In genomic region chr11:110455718-110456117, GRCh38 we compare ENCODE assay signal across 23 cellular contexts. TPM values are rescaled to one million over a fixed set of nuclear protein-coding genes. Genes with fewer than 3 reads are reported as not detected.
DNase-seq lines count a peak whose midpoint lies in the region; ATAC-seq and TF ChIP-seq lines count a peak whose summit lies in the region.
"Had no signal": no experiment of that assay in that cellular context is flagged by ENCODE, and none has a peak within 500 bp of the region (broad histone marks: within the 10 kb centered on the region; RNA-seq: fewer than 3 reads in every experiment).

No MANE protein-coding gene starts in this region.

- no peak for TF ChIP-seq EP300 in sigmoid colon (IDR thresholded peaks at IDR 0.05)

- TF ChIP-seq CTCF in natural killer cell (IDR thresholded peaks at IDR 0.05), result no peak
- TF ChIP-seq CTCF in omental fat pad (IDR thresholded peaks at IDR 0.05), result no peak
- no peak for TF ChIP-seq CTCF in hepatocyte (IDR thresholded peaks at IDR 0.05; ENCODE audit: poor library complexity)
- TF ChIP-seq CTCF in sigmoid colon (IDR thresholded peaks at IDR 0.05), result no peak
- TF ChIP-seq CTCF in lower leg skin (IDR thresholded peaks at IDR 0.05), result no peak

- TF ChIP-seq POLR2A in sigmoid colon (IDR thresholded peaks at IDR 0.05) (no peak), lower leg skin (IDR thresholded peaks at IDR 0.05) (no peak)

- H3K9me3 ChIP-seq in T-helper 17 cell (ENCODE audit: control insufficient read depth, low read length, poor library complexity, severe bottlenecking) (no peaks in the 10 kb centered on the region), hepatocyte (ENCODE audit: low read depth) (no peaks in the 10 kb centered on the region), sigmoid colon (no peaks in the 10 kb centered on the region)
- H3K9me3 ChIP-seq: mucosa of descending colon, ovary had no signal

- WGBS in hepatocyte (ENCODE audit: low lambda C conversion rate, missing lambda C conversion rate), result 96% methylated on average over 6 of the region's 6 CpGs
- 86 to 89% methylated on average over 6 of the region's 6 CpGs for WGBS in sigmoid colon, 2 donors
- WGBS in lower leg skin, 2 donors, result 77 to 79% methylated on average over 6 of the region's 6 CpGs

- H3K4me1 Mint-ChIP-seq in natural killer cell treated with Interleukin-12 subunit alpha and Interleukin-12 subunit beta and Interleukin-15 and Interleukin-18, amount 100 ng/mL, for 72 hours (ENCODE audit: low read depth in 2 of 2), result peaks cover 35 to 66% of the 10 kb centered on the region in 2 donors
- peaks cover 51 to 58% of the 10 kb centered on the region in 2 donors for H3K4me1 Mint-ChIP-seq in natural killer cell
- peaks cover 34% of the 10 kb centered on the region for H3K4me1 Mint-ChIP-seq in T-helper 17 cell

- peaks cover 6% of the 10 kb centered on the region for H4K20me1 ChIP-seq in hepatocyte (ENCODE audit: insufficient read depth, poor library complexity, severe bottlenecking)

- H3K27ac ChIP-seq in hepatocyte (no peak overlapping the region), sigmoid colon (no peak overlapping the region)
- H3K27ac ChIP-seq: HL-60, ovary, RWPE1 had no signal

- no peak overlapping the region for H2AFZ ChIP-seq in hepatocyte

- H3K4me2 ChIP-seq in hepatocyte, result no peak overlapping the region

- H3K79me2 ChIP-seq in hepatocyte, result peaks cover 25% of the 10 kb centered on the region

- H3K4me1 ChIP-seq in hepatocyte (ENCODE audit: insufficient read depth) (no peaks in the 10 kb centered on the region), sigmoid colon (peaks cover 0 to 6% (median 0%) of the 10 kb centered on the region in 4 donors)

- H3K27ac Mint-ChIP-seq in natural killer cell treated with Interleukin-12 subunit alpha and Interleukin-12 subunit beta and Interleukin-15 and Interleukin-18, amount 100 ng/mL, for 72 hours, result peak overlapping the region; percentile 13 to 95
- H3K27ac Mint-ChIP-seq in natural killer cell (no peak overlapping the region), T-helper 17 cell (peak overlapping the region; percentile 37)
- H3K27ac Mint-ChIP-seq: CD4-positive, alpha-beta T cell had no signal

- no peak for DNase-seq in natural killer cell treated with Interleukin-12 subunit alpha and Interleukin-12 subunit beta and Interleukin-15 and Interleukin-18, amount 100 ng/mL, for 72 hours (ENCODE audit: low spot score)
- DNase-seq in natural killer cell (no peak), T-helper 17 cell (no peak), omental fat pad (ENCODE audit: low spot score) (no peak), hepatocyte (ENCODE audit: low spot score) (no peak), sigmoid colon (no peak), lower leg skin (ENCODE audit: low spot score in 2 of 2) (no peak)
- DNase-seq: ACHN; activated CD4-positive, alpha-beta T cell treated with anti-CD3 and anti-CD28 coated beads for 1 hour; activated T-cell treated with anti-CD3 and anti-CD28 coated beads, Interleukin-2, amount 50 U/mL, for 4 hours; CD4-positive, alpha-beta T cell; central memory CD4-positive, alpha-beta T cell; DMS79 treated with DMSO at 0.1 percent for 48 hours; effector CD8-positive, alpha-beta T cell; hippocampal formation; KBM-7; left cardiac atrium; mucosa of descending colon; NCI-H1092; ovary had no signal

- peak overlapping the region; percentile 58 for H3K4me3 Mint-ChIP-seq in natural killer cell treated with Interleukin-12 subunit alpha and Interleukin-12 subunit beta and Interleukin-15 and Interleukin-18, amount 100 ng/mL, for 72 hours
- H3K4me3 Mint-ChIP-seq in natural killer cell (no peak overlapping the region), T-helper 17 cell (no peak overlapping the region)
- H3K4me3 Mint-ChIP-seq: activated T-cell treated with anti-CD3 and anti-CD28 coated beads, Interleukin-2, amount 50 U/mL, for 4 hours; CD4-positive, alpha-beta T cell had no signal

- no peaks in the 10 kb centered on the region for H3K27me3 Mint-ChIP-seq in natural killer cell treated with Interleukin-12 subunit alpha and Interleukin-12 subunit beta and Interleukin-15 and Interleukin-18, amount 100 ng/mL, for 72 hours
- H3K27me3 Mint-ChIP-seq in natural killer cell (ENCODE audit: low read depth in 2 of 2), result no peaks in the 10 kb centered on the region
- no peaks in the 10 kb centered on the region for H3K27me3 Mint-ChIP-seq in T-helper 17 cell
- H3K27me3 Mint-ChIP-seq: CD4-positive, alpha-beta T cell had no signal

- H3K4me3 ChIP-seq in hepatocyte, result no peak overlapping the region
- no peak overlapping the region for H3K4me3 ChIP-seq in sigmoid colon
- no peak overlapping the region for H3K4me3 ChIP-seq in lower leg skin (ENCODE audit: low read depth, poor library complexity, severe bottlenecking)
- H3K4me3 ChIP-seq: mucosa of descending colon, ovary had no signal

- no peaks in the 10 kb centered on the region for H3K9me2 ChIP-seq in hepatocyte (replicated peaks; ENCODE audit: insufficient read depth)

- intact Hi-C loops in natural killer cell (cut with micrococcal nuclease), result no loop called here
- intact Hi-C loops in sigmoid colon (cut with DNase I), result no loop called here
- intact Hi-C loops in lower leg skin (cut with DNase I; ENCODE audit: low total_unique reads), result no loop called here

- H3K27me3 ChIP-seq in hepatocyte (no peaks in the 10 kb centered on the region), sigmoid colon (no peaks in the 10 kb centered on the region)
- H3K27me3 ChIP-seq: ovary had no signal

- no peaks in the 10 kb centered on the region for H3K9me3 Mint-ChIP-seq in natural killer cell treated with Interleukin-12 subunit alpha and Interleukin-12 subunit beta and Interleukin-15 and Interleukin-18, amount 100 ng/mL, for 72 hours
- no peaks in the 10 kb centered on the region for H3K9me3 Mint-ChIP-seq in natural killer cell
- H3K9me3 Mint-ChIP-seq: activated T-cell treated with anti-CD3 and anti-CD28 coated beads, Interleukin-2, amount 50 U/mL, for 4 hours; CD4-positive, alpha-beta T cell had no signal

- H3K36me3 Mint-ChIP-seq in natural killer cell treated with Interleukin-12 subunit alpha and Interleukin-12 subunit beta and Interleukin-15 and Interleukin-18, amount 100 ng/mL, for 72 hours, result peaks cover 16% of the 10 kb centered on the region
- H3K36me3 Mint-ChIP-seq in natural killer cell (no peaks in the 10 kb centered on the region), T-helper 17 cell (ENCODE audit: low read depth) (peaks cover 4% of the 10 kb centered on the region)

- ATAC-seq in natural killer cell treated with Interleukin-12 subunit alpha and Interleukin-12 subunit beta and Interleukin-15 and Interleukin-18, amount 100 ng/mL, for 72 hours, result peak; percentile 64 to 75
- ATAC-seq in natural killer cell (no peak), GM21717 (IDR thresholded peaks at IDR 0.05; ENCODE audit: unreplicated experiment) (peak; percentile 39), T-helper 17 cell (no peak), omental fat pad (ENCODE audit: low FRiP score) (no peak)
- ATAC-seq: left cardiac atrium, mucosa of descending colon had no signal

- H3K36me3 ChIP-seq in hepatocyte (replicated peaks; ENCODE audit: insufficient read depth, low read depth) (no peaks in the 10 kb centered on the region), sigmoid colon (no peaks in the 10 kb centered on the region)
- H3K36me3 ChIP-seq: ovary had no signal

RNA-seq across cellular contexts. Expression of gene FDX1, which starts 26.0 kb away (rescaled TPM):
- total RNA-seq in natural killer cell treated with Interleukin-12 subunit alpha and Interleukin-12 subunit beta and Interleukin-15 and Interleukin-18, amount 100 ng/mL, for 72 hours, result 10 to 100 TPM; 11.1 to 15.1 TPM
- 1 to 10 TPM; 6.7 to 7.9 (median 7.8) TPM for total RNA-seq in natural killer cell
- 10 to 100 TPM; 12.0 to 12.1 TPM for total RNA-seq in T-helper 17 cell
- 10 to 100 TPM; 10.7 to 20.9 (median 11.9) TPM for total RNA-seq in omental fat pad
- total RNA-seq in hepatocyte, result 41.6 and 45.4 TPM in 2 replicates
- 28.2 and 42.5 TPM in 2 replicates for polyA plus RNA-seq in hepatocyte
- total RNA-seq in sigmoid colon, result 10 to 100 TPM; 12.5 to 13.8 (median 13.5) TPM
- polyA plus RNA-seq in sigmoid colon, result 10 to 100 TPM; 10.5 to 33.1 (median 24.6) TPM
- total RNA-seq in lower leg skin, result 10 to 100 TPM; 11.1 to 13.8 (median 12.5) TPM

Comparison
In these comparisons a context has a peak if more than half of its experiments do, and no peak if none do; other contexts are left out.
1. ATAC-seq: peak in natural killer cell treated with Interleukin-12 subunit alpha and Interleukin-12 subunit beta and Interleukin-15 and Interleukin-18, amount 100 ng/mL, for 72 hours (2 of 2) and GM21717 (single experiment); none in natural killer cell (0 of 3), T-helper 17 cell (single experiment) and omental fat pad (single experiment).
2. H3K27ac Mint-ChIP-seq: peak in natural killer cell treated with Interleukin-12 subunit alpha and Interleukin-12 subunit beta and Interleukin-15 and Interleukin-18, amount 100 ng/mL, for 72 hours (2 of 2) and T-helper 17 cell (single experiment); none in natural killer cell (0 of 2).